ENCODE assay signal across 8 cellular contexts in genomic region chr13:31945202-31945978, GRCh38.
DNase-seq lines count a peak whose midpoint lies in the region; ATAC-seq and TF ChIP-seq lines count a peak whose summit lies in the region.

No MANE protein-coding gene starts in this region.

- no peak for TF ChIP-seq POLR2A in transverse colon (IDR thresholded peaks at IDR 0.05)

- no peak for TF ChIP-seq EP300 in transverse colon (IDR thresholded peaks at IDR 0.05; ENCODE audit: low read depth)

- H3K4me1 ChIP-seq in adipocyte (ENCODE audit: control insufficient read depth, insufficient read depth, low read length) (peaks cover 47% of the 10 kb centered on the region), transverse colon (no peaks in the 10 kb centered on the region)

- in situ Hi-C loops in transverse colon (cut with MboI; ENCODE audit: low pct_ligation_motif_present in 1 of 4, low pct_unique_long_range_greater_than_20kb in 1 of 4, low sequenced_read_pairs in 3 of 4), result no loop called here

- ATAC-seq in HG03354 (IDR thresholded peaks at IDR 0.05; ENCODE audit: poor library complexity, severe bottlenecking, unreplicated experiment) (no peak), GM18858 (IDR thresholded peaks at IDR 0.05; ENCODE audit: unreplicated experiment) (no peak)

- TF ChIP-seq CTCF in transverse colon (IDR thresholded peaks at IDR 0.05), result no peak

- H3K9ac ChIP-seq in adipocyte (ENCODE audit: low read length), result peak overlapping the region; percentile 52

- H3K9me3 ChIP-seq in adipocyte (ENCODE audit: control insufficient read depth, low read length) (no peaks in the 10 kb centered on the region), transverse colon (no peaks in the 10 kb centered on the region)

- DNase-seq in DMS53 treated with DMSO at 0.1 percent for 48 hours (lab: John Stamatoyannopoulos, UW; ENCODE audit: unreplicated experiment) (peak; percentile 92), NCI-H187 treated with DMSO at 0.1 percent for 48 hours (lab: John Stamatoyannopoulos, UW) (peak; percentile 61), adipocyte (ENCODE audit: low read depth) (peak; percentile 74), inferior parietal cortex (ENCODE audit: extremely low spot score) (peak; percentile 70), transverse colon (peak; percentile 27), cerebellar nuclear complex (lab: John Stamatoyannopoulos, UW) (no peak)

- H3K27ac ChIP-seq in transverse colon, result no peak overlapping the region

- H3K27me3 ChIP-seq in adipocyte (replicated peaks; ENCODE audit: control insufficient read depth, insufficient read depth, low read length) (no peaks in the 10 kb centered on the region), transverse colon (no peaks in the 10 kb centered on the region)

- intact Hi-C loops in transverse colon (cut with DNase I; ENCODE audit: low total_unique reads), result no loop called here

- H3K36me3 ChIP-seq in adipocyte (ENCODE audit: control insufficient read depth, insufficient read depth, low read length, severe bottlenecking) (no peaks in the 10 kb centered on the region), transverse colon (no peaks in the 10 kb centered on the region)

- H3K4me3 ChIP-seq in adipocyte (ENCODE audit: low read length), result peak overlapping the region; percentile 65
- H3K4me3 ChIP-seq in transverse colon, result no peak overlapping the region

- 45 to 64% methylated on average over 4 to 14 of the region's 14 CpGs for WGBS in transverse colon (ENCODE audit: low coverage in 1 of 2), 2 donors

Comparison
In these comparisons a context has a peak if more than half of its experiments do, and no peak if none do; other contexts are left out.
1. DNase-seq: peak in DMS53 treated with DMSO at 0.1 percent for 48 hours (single experiment), NCI-H187 treated with DMSO at 0.1 percent for 48 hours (single experiment), adipocyte (single experiment), inferior parietal cortex (single experiment) and transverse colon (single experiment); none in cerebellar nuclear complex (0 of 2).